In genomic region chr1:155005076-155005971, GRCh38 we compare ENCODE assay signal across 8 cellular contexts. TPM values are rescaled to one million over a fixed set of nuclear protein-coding genes. Genes with fewer than 3 reads are reported as not detected.
A peak's percentile ranks its signal among the peaks of the same experiment; 100 is the strongest.
DNase-seq lines count a peak whose midpoint lies in the region; ATAC-seq and TF ChIP-seq lines count a peak whose summit lies in the region.

No MANE protein-coding gene starts in this region.

- no peaks in the 10 kb centered on the region for H3K9me3 ChIP-seq in WERI-Rb-1 (ENCODE audit: severe bottlenecking)

- H3K4me3 ChIP-seq in GM12875 (ENCODE audit: low read depth, low read length), result peak overlapping the region; percentile 94
- H3K4me3 ChIP-seq in WERI-Rb-1 (ENCODE audit: low read depth, low read length), result no peak overlapping the region

- peaks cover 17% of the 10 kb centered on the region for H3K36me3 ChIP-seq in WERI-Rb-1

- intact Hi-C loops in cardiac septum (cut with DNase I), result no loop called here

- H3K27me3 ChIP-seq in WERI-Rb-1 (ENCODE audit: insufficient read depth, low read depth, severe bottlenecking), result no peaks in the 10 kb centered on the region

- DNase-seq in WERI-Rb-1 (no peak), cardiac septum (ENCODE audit: low spot score) (peak; percentile 89), putamen (ENCODE audit: low spot score) (peak; percentile 84), cerebellar cortex (ENCODE audit: low spot score) (no peak), NCI-H1105 treated with DMSO at 0.1 percent for 48 hours (lab: John Stamatoyannopoulos, UW) (no peak), hepatic stellate cell (ENCODE audit: low spot score) (no peak)

- ATAC-seq in GM21786 (IDR thresholded peaks at IDR 0.05; ENCODE audit: unreplicated experiment), result no peak

- TF ChIP-seq CTCF in GM12875 (IDR thresholded peaks at IDR 0.05; ENCODE audit: borderline replicate concordance, insufficient read depth, low read depth, low read length) (no peak), WERI-Rb-1 (IDR thresholded peaks at IDR 0.05; ENCODE audit: low read depth, low read length) (no peak)

- peak overlapping the region; percentile 75 for H3K27ac ChIP-seq in WERI-Rb-1

RNA-seq across cellular contexts. Expression of gene ZBTB7B, which starts 2.7 kb away (rescaled TPM):
- 41.9 TPM for total RNA-seq in cardiac septum

RNA-seq across cellular contexts. Expression of gene LENEP, which starts 11.9 kb away (rescaled TPM):
- total RNA-seq in cardiac septum, result not detected

RNA-seq across cellular contexts. Expression of gene FLAD1, which starts 22.2 kb away (rescaled TPM):
- total RNA-seq in cardiac septum, result 22.2 TPM

RNA-seq across cellular contexts. Expression of gene DCST2, which starts 28.3 kb away (rescaled TPM):
- 0.51 TPM for total RNA-seq in cardiac septum

RNA-seq across cellular contexts. Expression of gene DCST1, which starts 28.3 kb away (rescaled TPM):
- not detected for total RNA-seq in cardiac septum

Comparison
In these comparisons a context has a peak if more than half of its experiments do, and no peak if none do; other contexts are left out.
1. DNase-seq: peak in cardiac septum (single experiment) and putamen (single experiment); none in WERI-Rb-1 (single experiment), cerebellar cortex (single experiment), NCI-H1105 treated with DMSO at 0.1 percent for 48 hours (single experiment) and hepatic stellate cell (single experiment).